ENCODE assay signal across 1 cellular context in the genomic region with DNA sequence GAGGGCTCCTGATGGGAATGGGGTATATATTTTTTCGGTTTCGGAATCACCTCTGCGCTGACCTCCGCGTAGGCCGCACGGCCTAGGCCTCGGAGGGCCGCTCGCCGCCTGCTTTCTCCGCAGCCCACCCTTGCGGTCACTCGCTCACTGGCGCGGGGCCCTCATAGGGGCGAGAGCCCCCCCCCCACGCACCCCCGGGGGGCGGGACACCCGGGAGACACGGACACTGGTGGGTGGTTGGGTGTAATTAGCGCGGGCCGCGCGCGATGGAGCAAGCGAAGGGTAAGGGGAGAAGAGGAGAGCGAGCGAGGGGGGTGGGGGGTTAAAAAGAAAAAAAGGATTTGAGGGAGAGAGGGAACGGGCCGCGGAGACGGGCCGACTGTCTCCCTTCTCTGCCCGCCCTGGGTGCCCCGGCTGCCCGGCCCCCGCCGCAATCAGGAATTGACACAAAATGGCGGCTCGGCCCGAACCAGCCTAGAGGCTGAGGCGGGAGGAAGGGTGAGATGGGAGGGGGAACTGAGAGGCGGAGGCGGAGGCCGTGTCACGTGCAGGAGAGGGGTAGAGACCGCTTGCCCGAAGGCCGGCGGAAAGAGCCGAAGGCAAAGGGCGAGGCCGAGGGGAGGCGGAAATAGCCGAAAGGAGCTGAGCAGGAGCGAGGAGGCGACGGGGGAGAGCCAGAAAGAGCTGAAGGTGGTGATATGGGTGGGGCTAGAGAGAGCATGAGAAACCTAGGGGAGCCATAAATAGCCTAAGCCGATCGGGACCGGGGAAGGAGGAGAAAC.
A peak's percentile ranks its signal among the peaks of the same experiment; 100 is the strongest.
TF ChIP-seq lines count a peak whose summit lies in the region.

No MANE protein-coding gene starts in this region.

TF ChIP-seq in GM12878, 131 proteins besides CTCF, POLR2A, EP300 and RAD21 (continued from another document and continues in another):
- TF ChIP-seq NFXL1 (IDR thresholded peaks at IDR 0.05; ENCODE audit: borderline replicate concordance), result no peak
- no peak for TF ChIP-seq NFYA (IDR thresholded peaks at IDR 0.05; ENCODE audit: borderline replicate concordance, low read depth, low read length)
- peak; percentile 88 for TF ChIP-seq LARP7 (IDR thresholded peaks at IDR 0.05)
- TF ChIP-seq FOS (IDR thresholded peaks at IDR 0.05; ENCODE audit: borderline replicate concordance, extremely low read depth, insufficient read length), result no peak
- TF ChIP-seq SMC3 (IDR thresholded peaks at IDR 0.05; ENCODE audit: borderline replicate concordance, low read length), result no peak
- TF ChIP-seq, protein P1, sequence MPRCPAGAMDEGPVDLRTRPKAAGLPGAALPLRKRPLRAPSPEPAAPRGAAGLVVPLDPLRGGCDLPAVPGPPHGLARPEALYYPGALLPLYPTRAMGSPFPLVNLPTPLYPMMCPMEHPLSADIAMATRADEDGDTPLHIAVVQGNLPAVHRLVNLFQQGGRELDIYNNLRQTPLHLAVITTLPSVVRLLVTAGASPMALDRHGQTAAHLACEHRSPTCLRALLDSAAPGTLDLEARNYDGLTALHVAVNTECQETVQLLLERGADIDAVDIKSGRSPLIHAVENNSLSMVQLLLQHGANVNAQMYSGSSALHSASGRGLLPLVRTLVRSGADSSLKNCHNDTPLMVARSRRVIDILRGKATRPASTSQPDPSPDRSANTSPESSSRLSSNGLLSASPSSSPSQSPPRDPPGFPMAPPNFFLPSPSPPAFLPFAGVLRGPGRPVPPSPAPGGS (IDR thresholded peaks at IDR 0.05; ENCODE audit: borderline replicate concordance, insufficient read depth, low read depth, low read length, poor library complexity, severe bottlenecking), result no peak
- 0 out of 2 replicates have a peak, but pooled peaks have one; percentile 21 for TF ChIP-seq ELK1 (IDR thresholded peaks at IDR 0.05; ENCODE audit: low read depth, low read length)
- peak; percentile 28; the same call in 1 of the 2 replicates for TF ChIP-seq PAX8 (IDR thresholded peaks at IDR 0.05)
- TF ChIP-seq ATF3 (IDR thresholded peaks at IDR 0.05; ENCODE audit: borderline replicate concordance, extremely low read depth, low read depth, low read length), result peak; percentile 70; the same call in 1 of the 2 replicates
- peak; percentile 19; the same call in 1 of the 2 replicates for TF ChIP-seq TCF12 (IDR thresholded peaks at IDR 0.05; ENCODE audit: low read depth, low read length)
- peak; percentile 80 for TF ChIP-seq RELA (IDR thresholded peaks at IDR 0.05; ENCODE audit: borderline replicate concordance, partially characterized antibody)
- peak in 1 of 2 experiments; percentile 93; a peak in 2 of 3 replicates for TF ChIP-seq EGR1 (IDR thresholded peaks at IDR 0.05; ENCODE audit: borderline replicate concordance in 1 of 2, low read depth in 2 of 2, low read length in 2 of 2)
- TF ChIP-seq, protein P2, sequence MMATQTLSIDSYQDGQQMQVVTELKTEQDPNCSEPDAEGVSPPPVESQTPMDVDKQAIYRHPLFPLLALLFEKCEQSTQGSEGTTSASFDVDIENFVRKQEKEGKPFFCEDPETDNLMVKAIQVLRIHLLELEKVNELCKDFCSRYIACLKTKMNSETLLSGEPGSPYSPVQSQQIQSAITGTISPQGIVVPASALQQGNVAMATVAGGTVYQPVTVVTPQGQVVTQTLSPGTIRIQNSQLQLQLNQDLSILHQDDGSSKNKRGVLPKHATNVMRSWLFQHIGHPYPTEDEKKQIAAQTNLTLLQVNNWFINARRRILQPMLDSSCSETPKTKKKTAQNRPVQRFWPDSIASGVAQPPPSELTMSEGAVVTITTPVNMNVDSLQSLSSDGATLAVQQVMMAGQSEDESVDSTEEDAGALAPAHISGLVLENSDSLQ (IDR thresholded peaks at IDR 0.05), result peak; percentile 47; the same call in 1 of the 2 replicates
- TF ChIP-seq RBBP5 (conservative IDR thresholded peaks at IDR 0.05), result no peak
- TF ChIP-seq KDM1A (IDR thresholded peaks at IDR 0.05; ENCODE audit: borderline replicate concordance), result no peak
- TF ChIP-seq IKZF1 (conservative IDR thresholded peaks at IDR 0.05), result peak; percentile 62
- TF ChIP-seq ZZZ3 (IDR thresholded peaks at IDR 0.05; ENCODE audit: control insufficient read depth, insufficient read length, low read depth), result no peak
- TF ChIP-seq MTA3 (IDR thresholded peaks at IDR 0.05; ENCODE audit: borderline replicate concordance, low read length), result no peak
- TF ChIP-seq, protein P3, sequence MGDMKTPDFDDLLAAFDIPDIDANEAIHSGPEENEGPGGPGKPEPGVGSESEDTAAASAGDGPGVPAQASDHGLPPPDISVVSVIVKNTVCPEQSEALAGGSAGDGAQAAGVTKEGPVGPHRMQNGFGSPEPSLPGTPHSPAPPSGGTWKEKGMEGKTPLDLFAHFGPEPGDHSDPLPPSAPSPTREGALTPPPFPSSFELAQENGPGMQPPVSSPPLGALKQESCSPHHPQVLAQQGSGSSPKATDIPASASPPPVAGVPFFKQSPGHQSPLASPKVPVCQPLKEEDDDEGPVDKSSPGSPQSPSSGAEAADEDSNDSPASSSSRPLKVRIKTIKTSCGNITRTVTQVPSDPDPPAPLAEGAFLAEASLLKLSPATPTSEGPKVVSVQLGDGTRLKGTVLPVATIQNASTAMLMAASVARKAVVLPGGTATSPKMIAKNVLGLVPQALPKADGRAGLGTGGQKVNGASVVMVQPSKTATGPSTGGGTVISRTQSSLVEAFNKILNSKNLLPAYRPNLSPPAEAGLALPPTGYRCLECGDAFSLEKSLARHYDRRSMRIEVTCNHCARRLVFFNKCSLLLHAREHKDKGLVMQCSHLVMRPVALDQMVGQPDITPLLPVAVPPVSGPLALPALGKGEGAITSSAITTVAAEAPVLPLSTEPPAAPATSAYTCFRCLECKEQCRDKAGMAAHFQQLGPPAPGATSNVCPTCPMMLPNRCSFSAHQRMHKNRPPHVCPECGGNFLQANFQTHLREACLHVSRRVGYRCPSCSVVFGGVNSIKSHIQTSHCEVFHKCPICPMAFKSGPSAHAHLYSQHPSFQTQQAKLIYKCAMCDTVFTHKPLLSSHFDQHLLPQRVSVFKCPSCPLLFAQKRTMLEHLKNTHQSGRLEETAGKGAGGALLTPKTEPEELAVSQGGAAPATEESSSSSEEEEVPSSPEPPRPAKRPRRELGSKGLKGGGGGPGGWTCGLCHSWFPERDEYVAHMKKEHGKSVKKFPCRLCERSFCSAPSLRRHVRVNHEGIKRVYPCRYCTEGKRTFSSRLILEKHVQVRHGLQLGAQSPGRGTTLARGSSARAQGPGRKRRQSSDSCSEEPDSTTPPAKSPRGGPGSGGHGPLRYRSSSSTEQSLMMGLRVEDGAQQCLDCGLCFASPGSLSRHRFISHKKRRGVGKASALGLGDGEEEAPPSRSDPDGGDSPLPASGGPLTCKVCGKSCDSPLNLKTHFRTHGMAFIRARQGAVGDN (IDR thresholded peaks at IDR 0.05), result 0 out of 2 replicates have a peak, but pooled peaks have one; percentile 65
- TF ChIP-seq YY1 (IDR thresholded peaks at IDR 0.05; ENCODE audit: low read depth, low read length), result peak; percentile 98
- TF ChIP-seq, protein P4, sequence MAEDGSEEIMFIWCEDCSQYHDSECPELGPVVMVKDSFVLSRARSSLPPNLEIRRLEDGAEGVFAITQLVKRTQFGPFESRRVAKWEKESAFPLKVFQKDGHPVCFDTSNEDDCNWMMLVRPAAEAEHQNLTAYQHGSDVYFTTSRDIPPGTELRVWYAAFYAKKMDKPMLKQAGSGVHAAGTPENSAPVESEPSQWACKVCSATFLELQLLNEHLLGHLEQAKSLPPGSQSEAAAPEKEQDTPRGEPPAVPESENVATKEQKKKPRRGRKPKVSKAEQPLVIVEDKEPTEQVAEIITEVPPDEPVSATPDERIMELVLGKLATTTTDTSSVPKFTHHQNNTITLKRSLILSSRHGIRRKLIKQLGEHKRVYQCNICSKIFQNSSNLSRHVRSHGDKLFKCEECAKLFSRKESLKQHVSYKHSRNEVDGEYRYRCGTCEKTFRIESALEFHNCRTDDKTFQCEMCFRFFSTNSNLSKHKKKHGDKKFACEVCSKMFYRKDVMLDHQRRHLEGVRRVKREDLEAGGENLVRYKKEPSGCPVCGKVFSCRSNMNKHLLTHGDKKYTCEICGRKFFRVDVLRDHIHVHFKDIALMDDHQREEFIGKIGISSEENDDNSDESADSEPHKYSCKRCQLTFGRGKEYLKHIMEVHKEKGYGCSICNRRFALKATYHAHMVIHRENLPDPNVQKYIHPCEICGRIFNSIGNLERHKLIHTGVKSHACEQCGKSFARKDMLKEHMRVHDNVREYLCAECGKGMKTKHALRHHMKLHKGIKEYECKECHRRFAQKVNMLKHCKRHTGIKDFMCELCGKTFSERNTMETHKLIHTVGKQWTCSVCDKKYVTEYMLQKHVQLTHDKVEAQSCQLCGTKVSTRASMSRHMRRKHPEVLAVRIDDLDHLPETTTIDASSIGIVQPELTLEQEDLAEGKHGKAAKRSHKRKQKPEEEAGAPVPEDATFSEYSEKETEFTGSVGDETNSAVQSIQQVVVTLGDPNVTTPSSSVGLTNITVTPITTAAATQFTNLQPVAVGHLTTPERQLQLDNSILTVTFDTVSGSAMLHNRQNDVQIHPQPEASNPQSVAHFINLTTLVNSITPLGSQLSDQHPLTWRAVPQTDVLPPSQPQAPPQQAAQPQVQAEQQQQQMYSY (CRISPR knock-in tag; IDR thresholded peaks at IDR 0.05), result peak; percentile 28
- peak; percentile 95; the same call in 1 of the 2 replicates for TF ChIP-seq BACH1 (IDR thresholded peaks at IDR 0.05; ENCODE audit: borderline replicate concordance)
- TF ChIP-seq POLR2AphosphoS2 (IDR thresholded peaks at IDR 0.05; ENCODE audit: low read depth, low read length), result peak; percentile 49; the same call in 1 of the 2 replicates
- TF ChIP-seq, protein P5, sequence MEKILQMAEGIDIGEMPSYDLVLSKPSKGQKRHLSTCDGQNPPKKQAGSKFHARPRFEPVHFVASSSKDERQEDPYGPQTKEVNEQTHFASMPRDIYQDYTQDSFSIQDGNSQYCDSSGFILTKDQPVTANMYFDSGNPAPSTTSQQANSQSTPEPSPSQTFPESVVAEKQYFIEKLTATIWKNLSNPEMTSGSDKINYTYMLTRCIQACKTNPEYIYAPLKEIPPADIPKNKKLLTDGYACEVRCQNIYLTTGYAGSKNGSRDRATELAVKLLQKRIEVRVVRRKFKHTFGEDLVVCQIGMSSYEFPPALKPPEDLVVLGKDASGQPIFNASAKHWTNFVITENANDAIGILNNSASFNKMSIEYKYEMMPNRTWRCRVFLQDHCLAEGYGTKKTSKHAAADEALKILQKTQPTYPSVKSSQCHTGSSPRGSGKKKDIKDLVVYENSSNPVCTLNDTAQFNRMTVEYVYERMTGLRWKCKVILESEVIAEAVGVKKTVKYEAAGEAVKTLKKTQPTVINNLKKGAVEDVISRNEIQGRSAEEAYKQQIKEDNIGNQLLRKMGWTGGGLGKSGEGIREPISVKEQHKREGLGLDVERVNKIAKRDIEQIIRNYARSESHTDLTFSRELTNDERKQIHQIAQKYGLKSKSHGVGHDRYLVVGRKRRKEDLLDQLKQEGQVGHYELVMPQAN (conservative IDR thresholded peaks at IDR 0.05), result peak; percentile 70; the same call in 1 of the 2 replicates
- TF ChIP-seq, protein P6, sequence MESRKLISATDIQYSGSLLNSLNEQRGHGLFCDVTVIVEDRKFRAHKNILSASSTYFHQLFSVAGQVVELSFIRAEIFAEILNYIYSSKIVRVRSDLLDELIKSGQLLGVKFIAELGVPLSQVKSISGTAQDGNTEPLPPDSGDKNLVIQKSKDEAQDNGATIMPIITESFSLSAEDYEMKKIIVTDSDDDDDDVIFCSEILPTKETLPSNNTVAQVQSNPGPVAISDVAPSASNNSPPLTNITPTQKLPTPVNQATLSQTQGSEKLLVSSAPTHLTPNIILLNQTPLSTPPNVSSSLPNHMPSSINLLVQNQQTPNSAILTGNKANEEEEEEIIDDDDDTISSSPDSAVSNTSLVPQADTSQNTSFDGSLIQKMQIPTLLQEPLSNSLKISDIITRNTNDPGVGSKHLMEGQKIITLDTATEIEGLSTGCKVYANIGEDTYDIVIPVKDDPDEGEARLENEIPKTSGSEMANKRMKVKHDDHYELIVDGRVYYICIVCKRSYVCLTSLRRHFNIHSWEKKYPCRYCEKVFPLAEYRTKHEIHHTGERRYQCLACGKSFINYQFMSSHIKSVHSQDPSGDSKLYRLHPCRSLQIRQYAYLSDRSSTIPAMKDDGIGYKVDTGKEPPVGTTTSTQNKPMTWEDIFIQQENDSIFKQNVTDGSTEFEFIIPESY (IDR thresholded peaks at IDR 0.05), result 0 out of 2 replicates have a peak, but pooled peaks have one; percentile 15
- TF ChIP-seq SMAD5 (IDR thresholded peaks at IDR 0.05; ENCODE audit: low read depth), result peak; percentile 75; the same call in 1 of the 2 replicates
- peak; percentile 98 for TF ChIP-seq RAD51 (IDR thresholded peaks at IDR 0.05)
- peak; percentile 90 for TF ChIP-seq TAF1 (IDR thresholded peaks at IDR 0.05; ENCODE audit: borderline replicate concordance, low read depth, low read length)
- TF ChIP-seq HDGF (IDR thresholded peaks at IDR 0.05), result peak; percentile 100
- peak; percentile 89 for TF ChIP-seq PML (IDR thresholded peaks at IDR 0.05; ENCODE audit: low read length)
- no peak for TF ChIP-seq ZSCAN29 (IDR thresholded peaks at IDR 0.05)
- TF ChIP-seq CEBPB (IDR thresholded peaks at IDR 0.05; ENCODE audit: borderline replicate concordance in 1 of 2, low read depth in 2 of 2, low read length in 2 of 2), result no peak
- TF ChIP-seq TCF3 (IDR thresholded peaks at IDR 0.05; ENCODE audit: borderline replicate concordance, insufficient read depth, low read depth, low read length), result 0 out of 2 replicates have a peak, but pooled peaks have one; percentile 23
